In the genomic region with DNA sequence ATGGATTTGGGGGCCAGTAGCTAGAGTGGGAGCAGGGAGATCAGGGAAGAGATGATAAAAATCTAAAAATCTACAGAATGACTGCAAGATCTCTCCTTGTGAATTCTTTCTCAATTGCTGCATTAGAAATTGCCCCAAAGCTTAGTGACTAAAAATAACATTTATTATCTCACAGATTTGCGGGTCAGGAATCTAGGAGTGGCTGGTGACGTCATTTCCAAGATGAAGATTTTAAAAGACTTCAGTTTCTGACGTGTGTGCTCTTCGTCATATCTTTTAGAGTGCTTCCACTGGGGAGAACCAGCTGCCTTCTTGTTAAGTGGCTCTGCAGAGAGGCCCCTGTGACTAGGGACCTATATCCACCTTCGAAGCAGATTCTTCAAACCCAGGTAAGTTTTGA, we compare ENCODE assay signal across 12 cellular contexts.
"Had no signal": no experiment of that assay in that cellular context is flagged by ENCODE, and none has a peak within 500 bp of the region (broad histone marks: within the 10 kb centered on the region; RNA-seq: fewer than 3 reads in every experiment).

No MANE protein-coding gene starts in this region.

- H3K4me1 ChIP-seq: upper lobe of left lung had no signal

- H3K4me3 ChIP-seq: upper lobe of left lung had no signal

- H3K9me3 ChIP-seq: neutrophil, upper lobe of left lung had no signal

- H3K27me3 ChIP-seq: upper lobe of left lung had no signal

- H3K27ac ChIP-seq: neutrophil, upper lobe of left lung had no signal

- DNase-seq: activated CD4-positive, alpha-beta T cell treated with anti-CD3 and anti-CD28 coated beads for 4 hours; activated naive CD4-positive, alpha-beta T cell treated with Interleukin-2 at 50 U/mL for 16 hours; endodermal cell; erythroblast; foreskin fibroblast; left colon; naive thymus-derived CD4-positive, alpha-beta T cell; right cardiac atrium; stimulated activated CD4-positive, alpha-beta T cell treated with anti-CD3 and anti-CD28 coated beads, Interleukin-2, amount 100 ng/mL, for 24 hours; stimulated activated naive B cell treated with anti-CD40 and anti-IgM and Interleukin-4, amounts not matched to agents 10 μg/mL and 1 μg/mL and 100 μg/mL, for 72 hours; upper lobe of left lung had no signal

- H3K36me3 ChIP-seq: neutrophil, upper lobe of left lung had no signal

- ATAC-seq: left colon; naive thymus-derived CD4-positive, alpha-beta T cell; right cardiac atrium; stimulated activated naive B cell treated with anti-CD40 and anti-IgM and Interleukin-4, amounts not matched to agents 10 μg/mL and 1 μg/mL and 100 μg/mL, for 72 hours had no signal
